9 cellular contexts compared by ENCODE assay signal in genomic region chr1:225441314-225442119, GRCh38. TPM values are rescaled to one million over a fixed set of nuclear protein-coding genes. Genes with fewer than 3 reads are reported as not detected.
DNase-seq lines count a peak whose midpoint lies in the region; ATAC-seq and TF ChIP-seq lines count a peak whose summit lies in the region.
"Had no signal": no experiment of that assay in that cellular context is flagged by ENCODE, and none has a peak within 500 bp of the region (broad histone marks: within the 10 kb centered on the region; RNA-seq: fewer than 3 reads in every experiment).

No MANE protein-coding gene starts in this region.

- no peak overlapping the region for H3K4me3 Mint-ChIP-seq in GM23338

- H3K18ac ChIP-seq in mesenchymal stem cell (ENCODE audit: low read depth in 1 of 2, low read length in 2 of 2) = no peak overlapping the region

- no peak overlapping the region for H3K27ac Mint-ChIP-seq in GM23338

- no peak overlapping the region for H3K4ac ChIP-seq in mesenchymal stem cell (ENCODE audit: low read depth in 1 of 2, low read length in 2 of 2)

- no peak overlapping the region for H3K23ac ChIP-seq in mesenchymal stem cell (ENCODE audit: low read length in 2 of 2)

- no peaks in the 10 kb centered on the region for H3K9me3 Mint-ChIP-seq in GM23338

- H3K14ac ChIP-seq in mesenchymal stem cell (ENCODE audit: low read length in 2 of 2) = no peak overlapping the region

- H3F3A ChIP-seq in GM23338 (replicated peaks; ENCODE audit: low read depth) = no peaks in the 10 kb centered on the region

- no peaks in the 10 kb centered on the region for H3K79me1 ChIP-seq in mesenchymal stem cell (replicated peaks; ENCODE audit: low read length, poor library complexity, severe bottlenecking)

- no peaks in the 10 kb centered on the region for H3K36me3 Mint-ChIP-seq in GM23338 (ENCODE audit: low read depth)

- H2BK12ac ChIP-seq in mesenchymal stem cell (ENCODE audit: low read length in 2 of 2) = no peak overlapping the region

- H2BK15ac ChIP-seq in mesenchymal stem cell (ENCODE audit: low read depth, poor library complexity, severe bottlenecking) = no peak overlapping the region

- H3K4me1 ChIP-seq in GM23338 (ENCODE audit: insufficient read depth) = peaks cover 6% of the 10 kb centered on the region
- peaks cover 29% of the 10 kb centered on the region for H3K4me1 ChIP-seq in mesenchymal stem cell (ENCODE audit: control insufficient read depth, insufficient read depth, low read depth, low read length)

- H3K4me3 ChIP-seq in GM23338 (no peak overlapping the region), mesenchymal stem cell (ENCODE audit: insufficient read depth in 1 of 2, low read depth in 1 of 2, low read length in 2 of 2) (no peak overlapping the region)
- H3K4me3 ChIP-seq: SJSA1 had no signal

- H3K9me2 ChIP-seq in GM23338 (ENCODE audit: insufficient read depth) = no peaks in the 10 kb centered on the region

- no peak overlapping the region for H2BK5ac ChIP-seq in mesenchymal stem cell (ENCODE audit: low read depth, low read length, poor library complexity, severe bottlenecking)

- peaks cover 20% of the 10 kb centered on the region for H3K4me1 Mint-ChIP-seq in GM23338

- H3K27me3 Mint-ChIP-seq in GM23338 (ENCODE audit: insufficient read depth, low read depth, poor library complexity) = peaks cover 13% of the 10 kb centered on the region

- H3K4me2 ChIP-seq in GM23338 = no peak overlapping the region
- no peak overlapping the region for H3K4me2 ChIP-seq in mesenchymal stem cell (ENCODE audit: low read length, poor library complexity, severe bottlenecking)

- DNase-seq in GM10266 (ENCODE audit: extremely low spot score) = no peak
- DNase-seq in GM23338 (ENCODE audit: low spot score) = no peak
- peak; percentile 78 for DNase-seq in SW480 (ENCODE audit: low spot score)
- DNase-seq in mesenchymal stem cell = no peak
- DNase-seq in activated CD4-positive, CD25-positive, alpha-beta regulatory T cell treated with anti-CD3 and anti-CD28 coated beads, Interleukin-2, amount 50 U/mL, for 72 hours = no peak
- DNase-seq in NOMO-1 (lab: John Stamatoyannopoulos, UW; ENCODE audit: unreplicated experiment in 2 of 2) = no peak
- DNase-seq in SK-N-DZ (ENCODE audit: low spot score) = no peak
- DNase-seq in A172 (ENCODE audit: low spot score) = no peak

- peak overlapping the region; percentile 20; the same call in 1 of the 2 replicates for H2AFZ ChIP-seq in GM23338
- no peak overlapping the region for H2AFZ ChIP-seq in mesenchymal stem cell (ENCODE audit: low read depth, low read length)

- H3K9ac ChIP-seq in mesenchymal stem cell (ENCODE audit: low read length) = no peak overlapping the region

- no peak overlapping the region for H3K27ac ChIP-seq in GM23338 (ENCODE audit: low read depth)
- peak overlapping the region; percentile 53 for H3K27ac ChIP-seq in mesenchymal stem cell (ENCODE audit: low read length, poor library complexity, severe bottlenecking)
- H3K27ac ChIP-seq: SJSA1 had no signal

- H3K27me3 ChIP-seq in GM23338 (ENCODE audit: insufficient read depth) = no peaks in the 10 kb centered on the region
- H3K27me3 ChIP-seq in mesenchymal stem cell (ENCODE audit: control insufficient read depth in 1 of 2, insufficient read depth in 1 of 2, low read length in 2 of 2) = peaks cover 0 to under 1% of the 10 kb centered on the region in 2 experiments
- H3K27me3 ChIP-seq: SJSA1 had no signal

- H2AK5ac ChIP-seq in mesenchymal stem cell (ENCODE audit: low read length, severe bottlenecking) = no peak overlapping the region

- no peaks in the 10 kb centered on the region for H3K79me2 ChIP-seq in GM23338 (replicated peaks; ENCODE audit: insufficient read depth)

- ATAC-seq in GM23338 = no peak

- H3K36me3 ChIP-seq in GM23338 (ENCODE audit: insufficient read depth) (no peaks in the 10 kb centered on the region), mesenchymal stem cell (ENCODE audit: control insufficient read depth in 1 of 2, insufficient read depth in 2 of 2, low read depth in 1 of 2, low read length in 2 of 2) (no peaks in the 10 kb centered on the region)
- H3K36me3 ChIP-seq: SJSA1 had no signal

- H4K91ac ChIP-seq in mesenchymal stem cell (ENCODE audit: low read length) = no peak overlapping the region

- peak overlapping the region; percentile 29 for H4K8ac ChIP-seq in mesenchymal stem cell (ENCODE audit: low read length)

- H4K20me1 ChIP-seq in GM23338 (replicated peaks; ENCODE audit: insufficient read depth) = no peaks in the 10 kb centered on the region

- TF ChIP-seq CTCF in GM10266 (IDR thresholded peaks at IDR 0.05; ENCODE audit: control insufficient read depth, insufficient read depth, low read depth, missing control alignments) (peak; percentile 48), GM23338 (conservative IDR thresholded peaks at IDR 0.05; ENCODE audit: low read depth in 2 of 2) (peak; percentile 28 to 38)

- no peak overlapping the region for H2BK120ac ChIP-seq in mesenchymal stem cell (ENCODE audit: low read depth, low read length)

- 82% methylated on average over 8 of the region's 9 CpGs for WGBS in mesenchymal stem cell

- H3K9me3 ChIP-seq in mesenchymal stem cell (ENCODE audit: control insufficient read depth, low read length) = no peaks in the 10 kb centered on the region
- H3K9me3 ChIP-seq: SJSA1 had no signal

TF ChIP-seq in GM23338, 12 proteins besides CTCF, POLR2A, EP300 and RAD21 (continues in another document):
- TF ChIP-seq, protein P1, sequence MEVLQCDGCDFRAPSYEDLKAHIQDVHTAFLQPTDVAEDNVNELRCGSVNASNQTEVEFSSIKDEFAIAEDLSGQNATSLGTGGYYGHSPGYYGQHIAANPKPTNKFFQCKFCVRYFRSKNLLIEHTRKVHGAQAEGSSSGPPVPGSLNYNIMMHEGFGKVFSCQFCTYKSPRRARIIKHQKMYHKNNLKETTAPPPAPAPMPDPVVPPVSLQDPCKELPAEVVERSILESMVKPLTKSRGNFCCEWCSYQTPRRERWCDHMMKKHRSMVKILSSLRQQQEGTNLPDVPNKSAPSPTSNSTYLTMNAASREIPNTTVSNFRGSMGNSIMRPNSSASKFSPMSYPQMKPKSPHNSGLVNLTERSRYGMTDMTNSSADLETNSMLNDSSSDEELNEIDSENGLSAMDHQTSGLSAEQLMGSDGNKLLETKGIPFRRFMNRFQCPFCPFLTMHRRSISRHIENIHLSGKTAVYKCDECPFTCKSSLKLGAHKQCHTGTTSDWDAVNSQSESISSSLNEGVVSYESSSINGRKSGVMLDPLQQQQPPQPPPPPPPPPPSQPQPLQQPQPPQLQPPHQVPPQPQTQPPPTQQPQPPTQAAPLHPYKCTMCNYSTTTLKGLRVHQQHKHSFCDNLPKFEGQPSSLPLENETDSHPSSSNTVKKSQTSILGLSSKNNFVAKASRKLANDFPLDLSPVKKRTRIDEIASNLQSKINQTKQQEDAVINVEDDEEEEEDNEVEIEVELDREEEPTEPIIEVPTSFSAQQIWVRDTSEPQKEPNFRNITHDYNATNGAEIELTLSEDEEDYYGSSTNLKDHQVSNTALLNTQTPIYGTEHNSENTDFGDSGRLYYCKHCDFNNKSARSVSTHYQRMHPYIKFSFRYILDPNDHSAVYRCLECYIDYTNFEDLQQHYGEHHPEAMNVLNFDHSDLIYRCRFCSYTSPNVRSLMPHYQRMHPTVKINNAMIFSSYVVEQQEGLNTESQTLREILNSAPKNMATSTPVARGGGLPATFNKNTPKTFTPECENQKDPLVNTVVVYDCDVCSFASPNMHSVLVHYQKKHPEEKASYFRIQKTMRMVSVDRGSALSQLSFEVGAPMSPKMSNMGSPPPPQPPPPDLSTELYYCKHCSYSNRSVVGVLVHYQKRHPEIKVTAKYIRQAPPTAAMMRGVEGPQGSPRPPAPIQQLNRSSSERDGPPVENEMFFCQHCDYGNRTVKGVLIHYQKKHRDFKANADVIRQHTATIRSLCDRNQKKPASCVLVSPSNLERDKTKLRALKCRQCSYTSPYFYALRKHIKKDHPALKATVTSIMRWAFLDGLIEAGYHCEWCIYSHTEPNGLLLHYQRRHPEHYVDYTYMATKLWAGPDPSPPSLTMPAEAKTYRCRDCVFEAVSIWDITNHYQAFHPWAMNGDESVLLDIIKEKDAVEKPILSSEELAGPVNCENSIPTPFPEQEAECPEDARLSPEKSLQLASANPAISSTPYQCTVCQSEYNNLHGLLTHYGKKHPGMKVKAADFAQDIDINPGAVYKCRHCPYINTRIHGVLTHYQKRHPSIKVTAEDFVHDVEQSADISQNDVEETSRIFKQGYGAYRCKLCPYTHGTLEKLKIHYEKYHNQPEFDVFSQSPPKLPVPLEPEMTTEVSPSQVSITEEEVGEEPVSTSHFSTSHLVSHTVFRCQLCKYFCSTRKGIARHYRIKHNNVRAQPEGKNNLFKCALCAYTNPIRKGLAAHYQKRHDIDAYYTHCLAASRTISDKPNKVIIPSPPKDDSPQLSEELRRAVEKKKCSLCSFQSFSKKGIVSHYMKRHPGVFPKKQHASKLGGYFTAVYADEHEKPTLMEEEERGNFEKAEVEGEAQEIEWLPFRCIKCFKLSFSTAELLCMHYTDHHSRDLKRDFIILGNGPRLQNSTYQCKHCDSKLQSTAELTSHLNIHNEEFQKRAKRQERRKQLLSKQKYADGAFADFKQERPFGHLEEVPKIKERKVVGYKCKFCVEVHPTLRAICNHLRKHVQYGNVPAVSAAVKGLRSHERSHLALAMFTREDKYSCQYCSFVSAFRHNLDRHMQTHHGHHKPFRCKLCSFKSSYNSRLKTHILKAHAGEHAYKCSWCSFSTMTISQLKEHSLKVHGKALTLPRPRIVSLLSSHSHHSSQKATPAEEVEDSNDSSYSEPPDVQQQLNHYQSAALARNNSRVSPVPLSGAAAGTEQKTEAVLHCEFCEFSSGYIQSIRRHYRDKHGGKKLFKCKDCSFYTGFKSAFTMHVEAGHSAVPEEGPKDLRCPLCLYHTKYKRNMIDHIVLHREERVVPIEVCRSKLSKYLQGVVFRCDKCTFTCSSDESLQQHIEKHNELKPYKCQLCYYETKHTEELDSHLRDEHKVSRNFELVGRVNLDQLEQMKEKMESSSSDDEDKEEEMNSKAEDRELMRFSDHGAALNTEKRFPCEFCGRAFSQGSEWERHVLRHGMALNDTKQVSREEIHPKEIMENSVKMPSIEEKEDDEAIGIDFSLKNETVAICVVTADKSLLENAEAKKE (CRISPR knock-in tag; IDR thresholded peaks at IDR 0.05) = no peak

RNA-seq across cellular contexts. Expression of gene LBR, which starts 13.7 kb away (rescaled TPM):
- total RNA-seq in GM23338 (2014; rRNA removed; shearing (Covaris generic)) = 91.3 and 93.6 TPM in 2 replicates
- 41.9 and 50.6 TPM in 2 replicates for polyA plus RNA-seq in GM23338 (2016; fragmentation: Nextera tagmentation; extraction: Ambion mirVana)
- 30.8 TPM for polyA plus RNA-seq in mesenchymal stem cell (2013, experiment 1 of 2)
- polyA plus RNA-seq in mesenchymal stem cell (2013, experiment 2 of 2) = 30.9 TPM
- 126 and 130 TPM in 2 replicates for polyA plus RNA-seq in SK-N-DZ (2014; cell fraction: cytosol; rRNA removed)
- 78.0 and 98.0 TPM in 2 replicates for polyA plus RNA-seq in SK-N-DZ (2014; cell fraction: nucleus; rRNA removed)
- total RNA-seq in A172 (2014; rRNA removed; shearing (Covaris generic)) = 71.0 and 72.5 TPM in 2 replicates
